ENCODE assay signal across 11 cellular contexts in the genomic region with DNA sequence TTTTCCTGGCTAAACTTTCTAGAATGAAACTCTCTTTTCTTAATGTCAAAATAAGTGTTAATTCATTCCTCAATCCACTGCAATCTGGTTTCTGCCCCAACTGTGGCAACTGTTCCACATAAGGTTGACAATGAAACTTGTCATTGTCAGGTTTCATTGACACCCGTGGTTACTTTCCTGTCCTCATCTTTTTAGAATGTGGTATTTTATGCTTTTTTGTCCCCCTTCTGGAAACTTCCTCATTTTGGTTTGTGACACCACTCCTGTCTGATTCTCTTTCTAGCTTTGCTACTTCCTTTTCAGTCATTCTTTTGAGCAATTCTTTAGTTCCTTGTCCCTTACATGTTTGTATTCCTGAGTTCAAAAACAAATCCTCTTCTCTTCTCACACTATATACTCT. TPM values are rescaled to one million over a fixed set of nuclear protein-coding genes. Genes with fewer than 3 reads are reported as not detected.
DNase-seq lines count a peak whose midpoint lies in the region; ATAC-seq and TF ChIP-seq lines count a peak whose summit lies in the region.
"Had no signal": no experiment of that assay in that cellular context is flagged by ENCODE, and none has a peak within 500 bp of the region (broad histone marks: within the 10 kb centered on the region; RNA-seq: fewer than 3 reads in every experiment).

No MANE protein-coding gene starts in this region.

- no peak overlapping the region for H3K27ac ChIP-seq in CD8-positive, alpha-beta memory T cell (ENCODE audit: low read depth, low read length)

- ATAC-seq in GM21723 (IDR thresholded peaks at IDR 0.05; ENCODE audit: unreplicated experiment) = peak; percentile 71
- ATAC-seq in memory B cell (ENCODE audit: low read depth) = peak; percentile 98
- ATAC-seq in GM19467 (IDR thresholded peaks at IDR 0.05; ENCODE audit: unreplicated experiment) = no peak
- ATAC-seq: esophagus mucosa had no signal

- DNase-seq in CD8-positive, alpha-beta memory T cell = peak in 2 of 5 donors; percentile 30 to 31
- DNase-seq in SIG-M5 (lab: John Stamatoyannopoulos, UW) (peak; percentile 79), memory B cell (ENCODE audit: low spot score in 2 of 2) (peak in 1 of 2 donors; percentile 20), DMS153 treated with DMSO at 0.1 percent for 48 hours (lab: John Stamatoyannopoulos, UW; ENCODE audit: unreplicated experiment) (no peak), GM10266 (ENCODE audit: extremely low spot score) (no peak), ureter (ENCODE audit: low spot score) (no peak)
- DNase-seq: Calu3, NCI-H526 treated with DMSO at 0.1 percent for 48 hours had no signal

- H3K27me3 ChIP-seq in CD8-positive, alpha-beta memory T cell (ENCODE audit: insufficient read depth, low read length, poor library complexity, severe bottlenecking) = no peaks in the 10 kb centered on the region

- H3K4me1 Mint-ChIP-seq in CD8-positive, alpha-beta memory T cell = peaks cover 62 to 74% (median 71%) of the 10 kb centered on the region in 3 donors
- H3K4me1 Mint-ChIP-seq in memory B cell = peaks cover 18% of the 10 kb centered on the region

- H3K4me1 ChIP-seq in CD8-positive, alpha-beta memory T cell (ENCODE audit: insufficient read depth, low read length) = peaks cover 53% of the 10 kb centered on the region

- TF ChIP-seq CTCF in GM10266 (IDR thresholded peaks at IDR 0.05; ENCODE audit: control insufficient read depth, insufficient read depth, low read depth, missing control alignments) = no peak

- no peaks in the 10 kb centered on the region for H3K27me3 Mint-ChIP-seq in CD8-positive, alpha-beta memory T cell
- H3K27me3 Mint-ChIP-seq in memory B cell = no peaks in the 10 kb centered on the region

- H3K9me3 ChIP-seq in CD8-positive, alpha-beta memory T cell (ENCODE audit: low read length) = no peaks in the 10 kb centered on the region

- CTCF ChIA-PET in CD8-positive, alpha-beta memory T cell (lab: Charles Lee) = interaction anchor here (0.9 to 1.8 kb wide), 8 partner anchors 8 to 272 kb away, joined by 3 to 11 read pairs (median 3); no protein-coding TSS in a partner anchor

- peak overlapping the region; percentile 1 to 83 (median 62) for H3K27ac Mint-ChIP-seq in CD8-positive, alpha-beta memory T cell
- no peak overlapping the region for H3K27ac Mint-ChIP-seq in memory B cell

- POLR2A ChIA-PET in CD8-positive, alpha-beta memory T cell (lab: Charles Lee) = interaction anchor here (0.5 to 2.3 kb wide), 4 partner anchors 8 to 503 kb away, joined by 3 to 20 read pairs (median 4); a partner anchor contains a TSS

- H3K36me3 Mint-ChIP-seq in CD8-positive, alpha-beta memory T cell = peaks cover 3 to 10% (median 5%) of the 10 kb centered on the region in 3 donors
- no peaks in the 10 kb centered on the region for H3K36me3 Mint-ChIP-seq in memory B cell

- no peak overlapping the region for H3K4me3 ChIP-seq in CD8-positive, alpha-beta memory T cell (ENCODE audit: low read length)

- no peaks in the 10 kb centered on the region for H3K36me3 ChIP-seq in CD8-positive, alpha-beta memory T cell (ENCODE audit: insufficient read depth, low read length)

- H3K9me3 Mint-ChIP-seq in CD8-positive, alpha-beta memory T cell = peaks cover 0 to 4% (median 1%) of the 10 kb centered on the region in 5 donors
- H3K9me3 Mint-ChIP-seq in memory B cell = no peaks in the 10 kb centered on the region

- H3K4me3 Mint-ChIP-seq in CD8-positive, alpha-beta memory T cell = peak overlapping the region; percentile 12 to 46 (median 20)
- H3K4me3 Mint-ChIP-seq in memory B cell = no peak overlapping the region

RNA-seq across cellular contexts. Expression of a gene that starts 7.5 kb away (rescaled TPM):
- 10 to 100 TPM; 47.0 to 47.2 TPM for total RNA-seq in CD8-positive, alpha-beta memory T cell
- 39.8 TPM for polyA plus RNA-seq in CD8-positive, alpha-beta memory T cell
- 35.9 TPM for total RNA-seq in ureter
